In genomic region chr21:43766734-43767497, GRCh38 we compare ENCODE assay signal across 1 cellular context.
A peak's percentile ranks its signal among the peaks of the same experiment; 100 is the strongest.
TF ChIP-seq lines count a peak whose summit lies in the region.

No MANE protein-coding gene starts in this region.

TF ChIP-seq in H1, 55 proteins besides CTCF, POLR2A, EP300 and RAD21:
- TF ChIP-seq POLR2AphosphoS5 (IDR thresholded peaks at IDR 0.05; ENCODE audit: low read depth, low read length) (peak; percentile 43; the same call in 1 of the 2 replicates), RNF2 (IDR thresholded peaks at IDR 0.05; ENCODE audit: borderline replicate concordance, low read depth, low read length, missing control alignments, poor library complexity, severe bottlenecking) (no peak)
